ENCODE assay signal across 1 cellular context in the genomic region with DNA sequence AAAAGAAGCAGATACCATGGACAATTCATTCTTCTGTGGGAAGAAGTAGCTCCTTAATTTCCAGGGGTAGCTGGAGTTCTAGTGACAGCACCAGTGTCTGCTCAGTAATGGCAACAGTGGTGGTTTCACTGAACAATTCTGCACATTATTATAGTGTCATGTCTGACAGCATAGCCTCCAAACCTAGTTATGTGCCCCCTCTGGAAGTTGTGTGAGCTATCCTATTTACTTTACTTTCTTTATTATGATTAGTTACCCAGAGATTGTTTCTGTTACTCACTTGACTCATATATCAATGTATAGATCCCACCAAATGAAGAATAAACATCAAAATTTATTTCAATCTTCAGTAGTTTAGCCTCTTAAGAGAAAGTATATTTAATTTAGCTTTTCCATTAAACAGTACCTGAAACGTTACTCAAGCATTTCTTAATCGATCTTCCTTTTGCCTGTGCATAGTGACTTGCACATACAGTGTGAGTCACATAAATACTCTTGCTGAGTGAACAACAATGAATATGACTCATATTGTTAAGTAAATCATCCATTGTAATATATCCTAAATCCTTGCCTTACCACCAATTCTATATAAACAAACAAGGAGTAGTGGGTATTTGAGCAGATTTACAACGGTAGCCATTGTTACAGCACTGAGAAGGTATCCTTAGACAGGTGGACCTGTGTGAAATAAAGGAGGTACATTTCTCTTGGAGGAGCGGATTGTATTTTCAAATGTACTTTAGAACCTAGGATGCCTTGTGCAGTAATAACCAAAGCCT.
TF ChIP-seq lines count a peak whose summit lies in the region.

No MANE protein-coding gene starts in this region.

TF ChIP-seq in endothelial cell of umbilical vein, 7 proteins besides CTCF, POLR2A, EP300 and RAD21:
- TF ChIP-seq POLR2AphosphoS5 (IDR thresholded peaks at IDR 0.05; ENCODE audit: insufficient read depth, low read depth, low read length) (no peak), JUN (IDR thresholded peaks at IDR 0.05; ENCODE audit: borderline replicate concordance, insufficient read depth, insufficient read length, low read depth) (peak; percentile 99), FOS (IDR thresholded peaks at IDR 0.05; ENCODE audit: borderline replicate concordance, insufficient read depth, low read length) (peak; percentile 99), MYC (IDR thresholded peaks at IDR 0.05; ENCODE audit: low read depth, low read length) (no peak)
